ENCODE assay signal across 12 cellular contexts in genomic region chr10:8369666-8370065, GRCh38.
DNase-seq lines count a peak whose midpoint lies in the region; ATAC-seq, FAIRE-seq and TF ChIP-seq lines count a peak whose summit lies in the region.
"Had no signal": no experiment of that assay in that cellular context is flagged by ENCODE, and none has a peak within 500 bp of the region (broad histone marks: within the 10 kb centered on the region; RNA-seq: fewer than 3 reads in every experiment).

No MANE protein-coding gene starts in this region.

- H3K4me1 Mint-ChIP-seq in progenitor cell of endocrine pancreas (ENCODE audit: low read depth), result peaks cover 8% of the 10 kb centered on the region

- 59 to 69% (median 67%) methylated on average over 7 of the region's 7 CpGs for WGBS in small intestine, 3 donors

- FAIRE-seq in small intestine (lab: Jason Lieb, UNC), result no peak
- FAIRE-seq in HTR-8/SVneo (lab: Jason Lieb, UNC), result no peak

- H3K27ac Mint-ChIP-seq in progenitor cell of endocrine pancreas, result no peak overlapping the region

- in situ Hi-C loops in GM13977 (cut with MboI; ENCODE audit: low pct_unique_long_range_greater_than_20kb, low sequenced_read_pairs, unreplicated experiment), result no loop called here

- H3K9me3 Mint-ChIP-seq in progenitor cell of endocrine pancreas (ENCODE audit: low read depth), result peaks cover 4% of the 10 kb centered on the region
- H3K9me3 Mint-ChIP-seq: effector memory CD8-positive, alpha-beta T cell had no signal

- H3K27ac ChIP-seq in epithelial cell of prostate (peak overlapping the region; percentile 2), small intestine (ENCODE audit: low read depth in 1 of 2, low read length in 1 of 2) (no peak overlapping the region)

- H3K4me3 ChIP-seq in small intestine (ENCODE audit: low read depth in 1 of 2, low read length in 2 of 2), result no peak overlapping the region

- H3K27me3 ChIP-seq in small intestine (ENCODE audit: control insufficient read depth in 2 of 2, insufficient read depth in 2 of 2, low read length in 2 of 2), result no peaks in the 10 kb centered on the region

- DNase-seq in GM13977 (ENCODE audit: low spot score) (peak; percentile 41), epithelial cell of prostate (ENCODE audit: low read depth, low spot score) (no peak), small intestine (no peak), progenitor cell of endocrine pancreas (ENCODE audit: low spot score, unreplicated experiment) (no peak), HTR-8/SVneo (ENCODE audit: insufficient read length, low spot score) (no peak)
- DNase-seq: DMS79 treated with DMSO at 0.1 percent for 48 hours; effector memory CD8-positive, alpha-beta T cell; kidney glomerular epithelial cell; NCI-H69 had no signal

- H3K4me3 Mint-ChIP-seq in progenitor cell of endocrine pancreas (ENCODE audit: low read depth), result no peak overlapping the region
- H3K4me3 Mint-ChIP-seq: effector memory CD8-positive, alpha-beta T cell had no signal

- no peak for TF ChIP-seq CTCF in GM13977 (IDR thresholded peaks at IDR 0.05; ENCODE audit: extremely low read depth, insufficient read depth, missing control alignments)
- no peak for TF ChIP-seq CTCF in progenitor cell of endocrine pancreas (IDR thresholded peaks at IDR 0.05; ENCODE audit: unreplicated experiment)

- peaks cover 26% of the 10 kb centered on the region for H3K27me3 Mint-ChIP-seq in progenitor cell of endocrine pancreas
- H3K27me3 Mint-ChIP-seq: effector memory CD8-positive, alpha-beta T cell had no signal

- no peaks in the 10 kb centered on the region for H3K36me3 ChIP-seq in small intestine (ENCODE audit: control insufficient read depth in 2 of 2, insufficient read depth in 2 of 2, low read length in 2 of 2)

- ATAC-seq in GM21381 (IDR thresholded peaks at IDR 0.05; ENCODE audit: unreplicated experiment) (peak; percentile 60), HG03558 (IDR thresholded peaks at IDR 0.05; ENCODE audit: extremely low read depth, unreplicated experiment) (peak; percentile 65), GM21723 (IDR thresholded peaks at IDR 0.05; ENCODE audit: unreplicated experiment) (no peak)
- ATAC-seq: effector memory CD8-positive, alpha-beta T cell had no signal

- H3K4me1 ChIP-seq in small intestine (ENCODE audit: control insufficient read depth in 2 of 2, insufficient read depth in 1 of 2, low read depth in 1 of 2, low read length in 1 of 2), result no peaks in the 10 kb centered on the region

- no peaks in the 10 kb centered on the region for H3K9me3 ChIP-seq in small intestine (ENCODE audit: control insufficient read depth, low read depth)

- H3K36me3 Mint-ChIP-seq in progenitor cell of endocrine pancreas (ENCODE audit: insufficient read depth), result peaks cover 2% of the 10 kb centered on the region
